14 cellular contexts compared by ENCODE assay signal in the genomic region with DNA sequence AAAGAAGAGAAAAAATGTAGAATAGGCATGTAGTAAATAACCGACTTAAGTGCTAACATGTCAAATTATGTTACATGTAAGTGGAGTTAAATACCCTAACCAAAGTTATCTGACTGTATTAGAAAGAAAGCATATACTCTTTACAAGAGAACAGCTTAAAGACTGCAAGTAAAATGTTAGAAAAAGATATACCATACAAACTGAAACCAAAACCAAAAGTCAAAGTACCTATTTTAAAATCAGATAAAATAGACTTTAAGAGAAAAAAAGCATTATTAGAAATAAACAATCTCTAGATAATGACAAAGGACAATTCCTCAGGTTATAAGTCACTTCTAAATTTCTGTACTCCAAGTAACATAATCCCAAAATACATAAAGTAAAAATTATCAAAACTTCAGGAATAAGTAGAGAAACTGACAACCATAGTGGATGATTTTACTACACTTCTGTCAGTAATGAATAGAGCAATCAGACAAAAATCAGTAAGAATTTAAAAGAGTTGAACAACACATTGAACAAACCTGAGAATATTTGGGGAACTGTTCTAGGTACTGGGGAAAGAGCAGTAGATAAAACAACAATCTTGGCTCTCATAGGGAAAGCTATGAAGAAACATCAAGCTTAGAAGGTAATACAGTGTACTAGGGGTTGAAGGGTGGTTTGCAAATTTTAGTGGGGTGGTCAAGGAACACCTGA.
DNase-seq lines count a peak whose midpoint lies in the region; ATAC-seq lines count a peak whose summit lies in the region.
"Had no signal": no experiment of that assay in that cellular context is flagged by ENCODE, and none has a peak within 500 bp of the region (broad histone marks: within the 10 kb centered on the region; RNA-seq: fewer than 3 reads in every experiment).

No MANE protein-coding gene starts in this region.

- no peaks in the 10 kb centered on the region for H3K27me3 Mint-ChIP-seq in activated CD4-positive, alpha-beta T cell treated with anti-CD3 and anti-CD28 coated beads for 36 hours
- no peaks in the 10 kb centered on the region for H3K27me3 Mint-ChIP-seq in activated T-helper 1 cell treated with anti-CD3 and anti-CD28 coated beads, Interleukin-12 subunit alpha, Interleukin-12 subunit beta, Interleukin-2, Interleukin-4 antibody, amounts not matched to agents 30 ng/mL and 10 ng/mL and 1 ng/mL, durations not matched to agents 14 hours and 24 hours and 36 hours (ENCODE audit: insufficient read depth)
- H3K27me3 Mint-ChIP-seq in naive thymus-derived CD8-positive, alpha-beta T cell = no peaks in the 10 kb centered on the region

- DNase-seq in activated CD4-positive, alpha-beta T cell treated with anti-CD3 and anti-CD28 coated beads for 36 hours = no peak
- no peak for DNase-seq in activated CD4-positive, alpha-beta T cell treated with anti-CD3 and anti-CD28 coated beads, Interleukin-2, amount 50 U/mL, for 48 hours
- no peak for DNase-seq in activated T-helper 1 cell treated with anti-CD3 and anti-CD28 coated beads, Interleukin-12 subunit alpha, Interleukin-12 subunit beta, Interleukin-2, Interleukin-4 antibody, amounts not matched to agents 30 ng/mL and 10 ng/mL and 1 ng/mL, durations not matched to agents 14 hours and 24 hours and 36 hours (ENCODE audit: low spot score)
- DNase-seq in naive thymus-derived CD8-positive, alpha-beta T cell = no peak
- DNase-seq in midbrain (lab: John Stamatoyannopoulos, UW) (no peak), germinal center (ENCODE audit: low spot score) (no peak)
- DNase-seq: body of pancreas, NCI-H1417, NCI-H2227 treated with DMSO at 0.1 percent for 48 hours had no signal

- CTCF ChIA-PET in activated CD4-positive, alpha-beta T cell treated with anti-CD3 and anti-CD28 coated beads for 36 hours (lab: Charles Lee) = interaction anchor here (0.7 to 2.1 kb wide), 5 partner anchors 20 to 171 kb away, joined by 3 to 10 read pairs (median 6); no protein-coding TSS in a partner anchor

- intact Hi-C loops in activated CD4-positive, alpha-beta T cell treated with anti-CD3 and anti-CD28 coated beads for 36 hours (cut with DNase I, micrococcal nuclease) = loop anchor here (2.0 to 5.0 kb wide), 5 partner anchors 65 to 471 kb away; partner anchors contain the start of genes DCAF6 (in 1 of the 2), MPC2 (in 1 of the 2) and SFT2D2 (in 1 of the 2)
- intact Hi-C loops in activated T-helper 1 cell treated with anti-CD3 and anti-CD28 coated beads, Interleukin-12 subunit alpha, Interleukin-12 subunit beta, Interleukin-2, Interleukin-4 antibody, amounts not matched to agents 30 ng/mL and 10 ng/mL and 1 ng/mL, durations not matched to agents 14 hours and 24 hours and 36 hours (cut with micrococcal nuclease) = loop anchor here (1.0 to 10.0 kb wide), 13 partner anchors 9 to 1289 kb away; partner anchors contain the start of genes ATP1B1, BLZF1, DCAF6 and F5

- H3K27ac Mint-ChIP-seq in activated CD4-positive, alpha-beta T cell treated with anti-CD3 and anti-CD28 coated beads for 36 hours = peak overlapping the region; percentile 52
- H3K27ac Mint-ChIP-seq in activated T-helper 1 cell treated with anti-CD3 and anti-CD28 coated beads, Interleukin-12 subunit alpha, Interleukin-12 subunit beta, Interleukin-2, Interleukin-4 antibody, amounts not matched to agents 30 ng/mL and 10 ng/mL and 1 ng/mL, durations not matched to agents 14 hours and 24 hours and 36 hours = peak overlapping the region; percentile 75
- H3K27ac Mint-ChIP-seq in naive thymus-derived CD8-positive, alpha-beta T cell = peak overlapping the region in 9 of 10 donors; percentile 1 to 76 (median 53)
- H3K27ac Mint-ChIP-seq: HFFc6, WTC11 had no signal

- peaks cover 21% of the 10 kb centered on the region for H3K9me3 ChIP-seq in KOPT-K1 (ENCODE audit: insufficient read depth, low read length, poor library complexity, severe bottlenecking)
- H3K9me3 ChIP-seq: body of pancreas, thoracic aorta had no signal

- peak overlapping the region; percentile 42 for H3K27ac ChIP-seq in KOPT-K1 (ENCODE audit: low read depth, low read length, poor library complexity, severe bottlenecking)
- H3K27ac ChIP-seq: body of pancreas, thoracic aorta had no signal

- no peaks in the 10 kb centered on the region for H3K36me3 ChIP-seq in KOPT-K1 (ENCODE audit: insufficient read depth, low read length)
- H3K36me3 ChIP-seq: thoracic aorta had no signal

- peak overlapping the region; percentile 1 for H3K4me3 Mint-ChIP-seq in activated CD4-positive, alpha-beta T cell treated with anti-CD3 and anti-CD28 coated beads for 36 hours
- peak overlapping the region; percentile 15 for H3K4me3 Mint-ChIP-seq in activated T-helper 1 cell treated with anti-CD3 and anti-CD28 coated beads, Interleukin-12 subunit alpha, Interleukin-12 subunit beta, Interleukin-2, Interleukin-4 antibody, amounts not matched to agents 30 ng/mL and 10 ng/mL and 1 ng/mL, durations not matched to agents 14 hours and 24 hours and 36 hours
- H3K4me3 Mint-ChIP-seq in naive thymus-derived CD8-positive, alpha-beta T cell = peak overlapping the region; percentile 29 to 68 (median 56)
- H3K4me3 Mint-ChIP-seq: HFFc6, WTC11 had no signal

- POLR2A ChIA-PET in activated CD4-positive, alpha-beta T cell treated with anti-CD3 and anti-CD28 coated beads for 36 hours (lab: Charles Lee) = interaction anchor here (0.6 kb wide), 1 partner anchor 37 kb away, joined by 7 read pairs; no protein-coding TSS in a partner anchor
- POLR2A ChIA-PET in naive thymus-derived CD8-positive, alpha-beta T cell (lab: Charles Lee) = no interaction called here

- no peaks in the 10 kb centered on the region for H3K36me3 Mint-ChIP-seq in activated CD4-positive, alpha-beta T cell treated with anti-CD3 and anti-CD28 coated beads for 36 hours (ENCODE audit: low read depth)
- peaks cover 2% of the 10 kb centered on the region for H3K36me3 Mint-ChIP-seq in activated T-helper 1 cell treated with anti-CD3 and anti-CD28 coated beads, Interleukin-12 subunit alpha, Interleukin-12 subunit beta, Interleukin-2, Interleukin-4 antibody, amounts not matched to agents 30 ng/mL and 10 ng/mL and 1 ng/mL, durations not matched to agents 14 hours and 24 hours and 36 hours (ENCODE audit: low read depth)
- peaks cover 0 to 7% (median 4%) of the 10 kb centered on the region in 3 donors for H3K36me3 Mint-ChIP-seq in naive thymus-derived CD8-positive, alpha-beta T cell

- peak; percentile 21 for ATAC-seq in activated CD4-positive, alpha-beta T cell treated with anti-CD3 and anti-CD28 coated beads for 36 hours
- ATAC-seq in naive thymus-derived CD8-positive, alpha-beta T cell = peak in 1 of 2 donors; percentile 14
- no peak for ATAC-seq in GM21619 (IDR thresholded peaks at IDR 0.05; ENCODE audit: unreplicated experiment)
- ATAC-seq: body of pancreas, WTC11 had no signal

- H3K9me3 Mint-ChIP-seq in activated CD4-positive, alpha-beta T cell treated with anti-CD3 and anti-CD28 coated beads for 36 hours (ENCODE audit: low read depth) = peaks cover 4% of the 10 kb centered on the region
- H3K9me3 Mint-ChIP-seq in activated T-helper 1 cell treated with anti-CD3 and anti-CD28 coated beads, Interleukin-12 subunit alpha, Interleukin-12 subunit beta, Interleukin-2, Interleukin-4 antibody, amounts not matched to agents 30 ng/mL and 10 ng/mL and 1 ng/mL, durations not matched to agents 14 hours and 24 hours and 36 hours = no peaks in the 10 kb centered on the region
- peaks cover 0 to 15% (median 8%) of the 10 kb centered on the region in 9 donors for H3K9me3 Mint-ChIP-seq in naive thymus-derived CD8-positive, alpha-beta T cell
- H3K9me3 Mint-ChIP-seq: HFFc6 had no signal

- H3K4me1 Mint-ChIP-seq in activated CD4-positive, alpha-beta T cell treated with anti-CD3 and anti-CD28 coated beads for 36 hours = peaks cover 37% of the 10 kb centered on the region
- H3K4me1 Mint-ChIP-seq in activated T-helper 1 cell treated with anti-CD3 and anti-CD28 coated beads, Interleukin-12 subunit alpha, Interleukin-12 subunit beta, Interleukin-2, Interleukin-4 antibody, amounts not matched to agents 30 ng/mL and 10 ng/mL and 1 ng/mL, durations not matched to agents 14 hours and 24 hours and 36 hours (ENCODE audit: low read depth) = peaks cover 42% of the 10 kb centered on the region
- peaks cover 18 to 39% (median 38%) of the 10 kb centered on the region in 4 donors for H3K4me1 Mint-ChIP-seq in naive thymus-derived CD8-positive, alpha-beta T cell
- H3K4me1 Mint-ChIP-seq: WTC11 had no signal

Comparison
In these comparisons a context has a peak if more than half of its experiments do, and no peak if none do; other contexts are left out.
1. H3K4me3 Mint-ChIP-seq: peak in every context shown above with its lines; median percentile 56 in naive thymus-derived CD8-positive, alpha-beta T cell; 15 in activated T-helper 1 cell treated with anti-CD3 and anti-CD28 coated beads, Interleukin-12 subunit alpha, Interleukin-12 subunit beta, Interleukin-2, Interleukin-4 antibody, amounts not matched to agents 30 ng/mL and 10 ng/mL and 1 ng/mL, durations not matched to agents 14 hours and 24 hours and 36 hours; 1 in activated CD4-positive, alpha-beta T cell treated with anti-CD3 and anti-CD28 coated beads for 36 hours.